ENCODE assay signal across 8 cellular contexts in genomic region chr3:128725932-128726690, GRCh38.
A peak's percentile ranks its signal among the peaks of the same experiment; 100 is the strongest.
DNase-seq lines count a peak whose midpoint lies in the region; ATAC-seq lines count a peak whose summit lies in the region.

Gene RAB7A (plus strand): TSS chr3:128726183. CDS start chr3:128795368, 69,185 bp downstream.

- ATAC-seq in GM19023 (IDR thresholded peaks at IDR 0.05; ENCODE audit: unreplicated experiment) (peak; percentile 93), HG03280 (IDR thresholded peaks at IDR 0.05; ENCODE audit: unreplicated experiment) (peak; percentile 96)

- DNase-seq in AG08396 (ENCODE audit: low spot score) = peak; percentile 97
- peak; percentile 77 for DNase-seq in NCI-H345 treated with DMSO at 0.1 percent for 48 hours (lab: John Stamatoyannopoulos, UW; ENCODE audit: unreplicated experiment)
- DNase-seq in activated CD4-positive, CD25-positive, alpha-beta regulatory T cell (lab: John Stamatoyannopoulos, UW) = peak; percentile 92 to 97 (median 94)
- peak; percentile 96 for DNase-seq in central memory CD4-positive, alpha-beta T cell
- peak; percentile 97 for DNase-seq in inferior parietal cortex (ENCODE audit: extremely low spot score)
- DNase-seq in stimulated activated CD4-positive, alpha-beta T cell treated with anti-CD3 and anti-CD28 coated beads, Interleukin-12 subunit alpha, Interleukin-12 subunit beta, amount 100 ng/mL, for 24 hours (ENCODE audit: low read depth in 2 of 2) = peak; percentile 95 to 96

Comparison
In these comparisons a context has a peak if more than half of its experiments do, and no peak if none do; other contexts are left out.
1. Peak in every context shown above with its lines: DNase-seq and ATAC-seq.